ENCODE assay signal across 8 cellular contexts in the genomic region with DNA sequence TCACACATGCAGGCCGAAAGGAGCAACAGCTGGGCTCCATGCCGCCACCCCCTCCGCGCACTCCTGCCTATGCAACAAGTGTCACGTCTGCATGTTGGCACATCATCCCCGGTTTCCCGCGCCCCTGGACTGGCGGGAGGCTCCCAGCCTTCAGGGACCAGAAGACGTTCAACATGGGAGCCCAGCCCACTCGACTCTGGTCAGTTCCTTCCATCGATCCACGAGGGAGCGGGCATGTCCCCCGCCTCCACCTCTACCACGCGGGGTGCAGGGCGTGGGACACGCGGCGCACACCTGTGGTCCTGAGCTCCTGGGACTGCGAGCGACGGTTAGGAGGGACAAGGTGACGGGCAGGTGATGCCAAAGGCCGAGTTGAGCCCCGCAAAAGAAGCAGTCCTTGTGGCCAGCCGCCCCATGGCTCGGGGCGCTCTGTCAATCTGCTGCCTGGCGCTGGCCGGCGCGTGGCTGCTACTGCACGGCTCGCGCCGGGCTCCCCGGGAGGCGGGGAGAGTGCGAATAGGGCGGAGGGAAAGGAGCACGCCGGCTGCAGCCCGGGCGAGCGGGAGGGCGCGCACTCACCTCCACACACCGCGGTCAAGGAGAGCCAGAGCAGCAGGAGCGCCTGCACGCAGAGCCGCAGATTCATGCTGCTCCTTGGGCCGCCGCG. TPM values are rescaled to one million over a fixed set of nuclear protein-coding genes. Genes with fewer than 3 reads are reported as not detected.
DNase-seq lines count a peak whose midpoint lies in the region; ATAC-seq, FAIRE-seq and TF ChIP-seq lines count a peak whose summit lies in the region.

No MANE protein-coding gene starts in this region.

- TF ChIP-seq POLR2A in GM12891 (IDR thresholded peaks at IDR 0.05; ENCODE audit: low read depth, low read length) = no peak

- no peak for FAIRE-seq in GM12891 (lab: Jason Lieb, UNC)

- H3K27ac ChIP-seq in SU-DHL-6 (ENCODE audit: low read depth, low read length) = no peak overlapping the region

- H3K36me3 Mint-ChIP-seq in nephron (ENCODE audit: low read depth) = no peaks in the 10 kb centered on the region

- no peak overlapping the region for H3K27ac Mint-ChIP-seq in nephron

- no peaks in the 10 kb centered on the region for H3K27me3 ChIP-seq in SU-DHL-6 (ENCODE audit: low read length)

- H3K4me1 Mint-ChIP-seq in nephron = peaks cover 28% of the 10 kb centered on the region

- H3K9me3 Mint-ChIP-seq in nephron = peaks cover 5% of the 10 kb centered on the region

- no peaks in the 10 kb centered on the region for H4K20me1 ChIP-seq in SU-DHL-6 (ENCODE audit: low read depth, low read length)

- H3K9me2 ChIP-seq in SU-DHL-6 (replicated peaks; ENCODE audit: insufficient read depth, low read length) = no peaks in the 10 kb centered on the region

- peak overlapping the region; percentile 48 for H3K4me2 ChIP-seq in SU-DHL-6 (ENCODE audit: low read depth, low read length, poor library complexity, severe bottlenecking)

- ATAC-seq in HG02571 (IDR thresholded peaks at IDR 0.05; ENCODE audit: unreplicated experiment) (peak; percentile 45), HG02981 (IDR thresholded peaks at IDR 0.05; ENCODE audit: unreplicated experiment) (no peak)

- peak overlapping the region; percentile 48 for H2AFZ ChIP-seq in SU-DHL-6 (ENCODE audit: low read depth, low read length, severe bottlenecking)

- H3K9ac ChIP-seq in SU-DHL-6 (ENCODE audit: low read length) = peak overlapping the region; percentile 31; the same call in 1 of the 2 replicates

- peaks cover 53% of the 10 kb centered on the region for H3K27me3 Mint-ChIP-seq in nephron (ENCODE audit: low read depth)

- H3K36me3 ChIP-seq in SU-DHL-6 (ENCODE audit: low read length) = no peaks in the 10 kb centered on the region

- H3K79me2 ChIP-seq in SU-DHL-6 (ENCODE audit: insufficient read depth, low read length) = no peaks in the 10 kb centered on the region

- no peak for TF ChIP-seq CTCF in SU-DHL-6 (IDR thresholded peaks at IDR 0.05; ENCODE audit: insufficient read depth, low read length, poor library complexity, severe bottlenecking)
- TF ChIP-seq CTCF in epithelial cell of esophagus (IDR thresholded peaks at IDR 0.05; ENCODE audit: insufficient read depth, low read depth, low read length, missing control alignments) = no peak
- TF ChIP-seq CTCF in nephron (IDR thresholded peaks at IDR 0.05; ENCODE audit: unreplicated experiment in 3 of 3) = no peak

- DNase-seq in NCI-H1092 treated with DMSO at 0.1 percent for 48 hours (lab: John Stamatoyannopoulos, UW) (peak; percentile 54), NCI-H1092 (lab: John Stamatoyannopoulos, UW) (no peak), epithelial cell of esophagus (ENCODE audit: low read depth) (no peak), GM12891 (ENCODE audit: insufficient read length, low spot score) (no peak)

- H3K9me3 ChIP-seq in SU-DHL-6 (ENCODE audit: insufficient read depth, low read length) = no peaks in the 10 kb centered on the region

- H3K4me3 ChIP-seq in SU-DHL-6 (ENCODE audit: insufficient read depth, low read length, poor library complexity, severe bottlenecking) (peak overlapping the region; percentile 37), epithelial cell of esophagus (ENCODE audit: low read length) (peak overlapping the region; percentile 21)

- no peaks in the 10 kb centered on the region for H3F3A ChIP-seq in SU-DHL-6 (ENCODE audit: insufficient read depth)

- peak overlapping the region; percentile 77 to 79 (median 78) for H3K4me3 Mint-ChIP-seq in nephron

TF ChIP-seq in GM12891, 5 proteins besides CTCF, POLR2A, EP300 and RAD21:
- TF ChIP-seq POLR2AphosphoS5 (IDR thresholded peaks at IDR 0.05; ENCODE audit: low read depth, low read length) (no peak), PAX5 (IDR thresholded peaks at IDR 0.05; ENCODE audit: insufficient read depth, low read length, severe bottlenecking) (no peak)

RNA-seq across cellular contexts. Expression of a gene that starts 0.6 kb away (rescaled TPM):
- polyA plus RNA-seq in GM12891 (2012; ENCODE audit: low read depth, missing spikeins) = 0.17 TPM
